ENCODE assay signal across 8 cellular contexts in genomic region chr14:89430271-89430620, GRCh38. TPM values are rescaled to one million over a fixed set of nuclear protein-coding genes. Genes with fewer than 3 reads are reported as not detected.
DNase-seq lines count a peak whose midpoint lies in the region; ATAC-seq and TF ChIP-seq lines count a peak whose summit lies in the region.

No MANE protein-coding gene starts in this region.

- H3K36me3 Mint-ChIP-seq in CD14-positive monocyte (peaks cover 8 to 25% of the 10 kb centered on the region in 2 donors), activated B cell treated with CpG ODN at 0.5 μM for 24 hours (ENCODE audit: low read depth) (no peaks in the 10 kb centered on the region), mesothelial cell of epicardium (peaks cover 3% of the 10 kb centered on the region)

- no peak overlapping the region for H3K27ac ChIP-seq in RWPE1

- intact Hi-C loops in CD14-positive monocyte (cut with micrococcal nuclease) (no loop called here), activated B cell treated with CpG ODN at 0.5 μM for 24 hours (cut with micrococcal nuclease) (loop anchor here (1.0 to 5.0 kb wide), 12 partner anchors 13 to 953 kb away; partner anchors contain the start of genes FOXN3 and TDP1)

- ATAC-seq in GM21825 (IDR thresholded peaks at IDR 0.05; ENCODE audit: unreplicated experiment) (peak; percentile 1), activated B cell treated with CpG ODN at 0.5 μM for 24 hours (ENCODE audit: low read depth) (peak; percentile 5)

- no peak for DNase-seq in CD14-positive monocyte (ENCODE audit: low spot score)
- no peak for DNase-seq in activated B cell treated with CpG ODN at 0.5 μM for 24 hours
- no peak for DNase-seq in mesothelial cell of epicardium (ENCODE audit: low spot score in 2 of 2, unreplicated experiment in 2 of 2)
- DNase-seq in effector CD4-positive, alpha-beta T cell: no peak
- no peak for DNase-seq in RWPE1 (ENCODE audit: low spot score)
- no peak for DNase-seq in NCI-H128 (lab: John Stamatoyannopoulos, UW; ENCODE audit: unreplicated experiment)
- DNase-seq in NCI-H1694 treated with DMSO at 0.1 percent for 48 hours (lab: John Stamatoyannopoulos, UW): no peak

- no peaks in the 10 kb centered on the region for H3K9me3 Mint-ChIP-seq in CD14-positive monocyte
- H3K9me3 Mint-ChIP-seq in activated B cell treated with CpG ODN at 0.5 μM for 24 hours: no peaks in the 10 kb centered on the region
- peaks cover 3% of the 10 kb centered on the region for H3K9me3 Mint-ChIP-seq in mesothelial cell of epicardium

- H3K4me3 Mint-ChIP-seq in CD14-positive monocyte (peak overlapping the region; percentile 77 to 90), activated B cell treated with CpG ODN at 0.5 μM for 24 hours (peak overlapping the region; percentile 80), mesothelial cell of epicardium (no peak overlapping the region)

- H3K4me1 Mint-ChIP-seq in CD14-positive monocyte (peaks cover 58% of the 10 kb centered on the region), activated B cell treated with CpG ODN at 0.5 μM for 24 hours (peaks cover 80% of the 10 kb centered on the region), mesothelial cell of epicardium (peaks cover 51% of the 10 kb centered on the region)

- POLR2A ChIA-PET in activated B cell treated with CpG ODN at 0.5 μM for 24 hours (lab: Charles Lee): interaction anchor here (0.6 to 2.9 kb wide), 26 partner anchors 12 to 389 kb away, joined by 3 to 20 read pairs (median 4); no protein-coding TSS in a partner anchor
- POLR2A ChIA-PET in RWPE1 (lab: Yijun Ruan, JAX; ENCODE audit: low non-redundant PET): no interaction called here

- H3K27me3 Mint-ChIP-seq in CD14-positive monocyte (ENCODE audit: low read depth in 3 of 3) (peaks cover 0 to 2% (median 1%) of the 10 kb centered on the region in 3 donors), activated B cell treated with CpG ODN at 0.5 μM for 24 hours (no peaks in the 10 kb centered on the region), mesothelial cell of epicardium (ENCODE audit: low read depth) (no peaks in the 10 kb centered on the region)

- CTCF ChIA-PET in activated B cell treated with CpG ODN at 0.5 μM for 24 hours (lab: Charles Lee) (interaction anchor here (0.9 to 3.0 kb wide), 6 partner anchors 12 to 253 kb away, joined by 3 to 12 read pairs (median 4); no protein-coding TSS in a partner anchor), RWPE1 (lab: Yijun Ruan, JAX) (interaction anchor here (0.6 kb wide), 2 partner anchors 188 to 524 kb away, joined by 3 read pairs; no protein-coding TSS in a partner anchor)

- peak overlapping the region; percentile 93 to 98 (median 96) for H3K27ac Mint-ChIP-seq in CD14-positive monocyte
- H3K27ac Mint-ChIP-seq in activated B cell treated with CpG ODN at 0.5 μM for 24 hours: peak overlapping the region; percentile 86
- H3K27ac Mint-ChIP-seq in mesothelial cell of epicardium: peak overlapping the region; percentile 91

- TF ChIP-seq CTCF in CD14-positive monocyte (IDR thresholded peaks at IDR 0.05): no peak
- TF ChIP-seq CTCF in activated B cell treated with CpG ODN at 0.5 μM for 24 hours (IDR thresholded peaks at IDR 0.05): no peak
- TF ChIP-seq CTCF in mesothelial cell of epicardium (IDR thresholded peaks at IDR 0.05; ENCODE audit: unreplicated experiment): no peak
- no peak for TF ChIP-seq CTCF in RWPE1 (conservative IDR thresholded peaks at IDR 0.05; ENCODE audit: low read depth)

RNA-seq across cellular contexts. Expression of gene FOXN3, which starts 13.2 kb away (rescaled TPM):
- polyA plus RNA-seq in CD14-positive monocyte: 10 to 100 TPM; 38.7 to 42.0 TPM
- total RNA-seq in activated B cell treated with CpG ODN at 0.5 μM for 24 hours: 88.2 and 106 TPM in 2 replicates
- total RNA-seq in mesothelial cell of epicardium: 114 to 124 TPM (median 120 TPM) in 3 replicates
